In the genomic region with DNA sequence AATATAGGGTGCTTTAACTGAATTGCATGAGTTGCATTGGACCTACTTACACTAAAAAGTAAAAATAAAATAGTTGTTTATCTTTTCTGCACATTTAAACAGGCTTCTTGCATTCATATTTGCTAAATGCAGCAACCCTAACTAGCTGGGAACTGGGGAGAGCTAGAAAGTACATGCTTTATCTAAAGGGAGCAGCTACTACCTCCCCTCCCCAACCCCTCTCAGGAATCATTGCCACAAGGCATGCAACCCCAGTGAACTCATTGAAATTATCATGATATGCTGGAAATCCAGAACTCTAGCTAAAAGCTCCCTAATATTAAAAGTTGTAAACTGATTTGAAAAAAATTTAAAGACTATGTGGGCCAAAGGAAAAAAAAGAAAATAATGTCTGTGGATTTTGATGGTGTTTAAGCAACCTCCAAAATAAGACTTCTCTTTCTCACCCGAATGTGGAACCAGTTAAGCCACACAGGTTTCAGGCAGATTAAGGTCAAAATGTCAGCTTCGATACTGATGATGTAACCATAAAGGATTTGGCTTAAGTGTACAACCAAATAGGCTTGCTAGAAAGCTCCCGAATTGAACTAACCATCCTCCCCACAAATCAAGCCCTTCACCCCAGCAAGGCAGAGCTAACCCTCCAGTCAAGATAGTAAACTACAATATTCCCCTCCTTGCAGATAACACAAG, we compare ENCODE assay signal across 19 cellular contexts. TPM values are rescaled to one million over a fixed set of nuclear protein-coding genes. Genes with fewer than 3 reads are reported as not detected.
A peak's percentile ranks its signal among the peaks of the same experiment; 100 is the strongest.
DNase-seq lines count a peak whose midpoint lies in the region; ATAC-seq, FAIRE-seq and TF ChIP-seq lines count a peak whose summit lies in the region.
"Had no signal": no experiment of that assay in that cellular context is flagged by ENCODE, and none has a peak within 500 bp of the region (broad histone marks: within the 10 kb centered on the region; RNA-seq: fewer than 3 reads in every experiment).

No MANE protein-coding gene starts in this region.

- H3K4me3 ChIP-seq in GM12878 (no peak overlapping the region), left ventricle myocardium inferior (no peak overlapping the region)
- H3K4me3 ChIP-seq: PC-9, SK-N-MC had no signal

- H3K36me3 Mint-ChIP-seq in activated CD8-positive, alpha-beta T cell treated with anti-CD3 and anti-CD28 coated beads for 36 hours (ENCODE audit: low read depth) = no peaks in the 10 kb centered on the region

- BruUV-seq in GM12878 (replicated peaks; lab: Mats Ljungman, UMichigan) = no TSS peak

- POLR2A ChIA-PET in GM12878 (lab: Charles Lee) = no interaction called here
- POLR2A ChIA-PET in activated CD8-positive, alpha-beta T cell treated with anti-CD3 and anti-CD28 coated beads for 36 hours (lab: Charles Lee) = no interaction called here

- RAD21 ChIA-PET in GM12878 (lab: Charles Lee; ENCODE audit: unreplicated experiment) = interaction anchor here (1.1 to 1.7 kb wide), 4 partner anchors 72 to 563 kb away, joined by 3 to 6 read pairs (median 6); no protein-coding TSS in a partner anchor

- no peak for TF ChIP-seq EP300 in GM12878 (IDR thresholded peaks at IDR 0.05; ENCODE audit: borderline replicate concordance in 1 of 2, control insufficient read depth in 1 of 2, low read depth in 2 of 2, low read length in 2 of 2)

- TF ChIP-seq CTCF in GM12878 (IDR thresholded peaks at IDR 0.05 in 2 of 3, conservative IDR thresholded peaks at IDR 0.05 in 1 of 3; ENCODE audit: control insufficient read depth in 2 of 3, extremely low read depth in 1 of 3, insufficient read depth in 1 of 3, low read depth in 3 of 3, low read length in 3 of 3) (no peak), left ventricle myocardium inferior (IDR thresholded peaks at IDR 0.05; ENCODE audit: borderline replicate concordance) (no peak)
- TF ChIP-seq CTCF in activated CD8-positive, alpha-beta T cell treated with anti-CD3 and anti-CD28 coated beads for 36 hours (IDR thresholded peaks at IDR 0.05) = no peak

- H3K9ac ChIP-seq in GM12878 (ENCODE audit: control insufficient read depth, insufficient read depth, low read length) = no peak overlapping the region

- H3K36me3 ChIP-seq in GM12878 (ENCODE audit: control insufficient read depth in 2 of 2, insufficient read depth in 2 of 2, low read length in 1 of 2) (no peaks in the 10 kb centered on the region), left ventricle myocardium inferior (no peaks in the 10 kb centered on the region)

- no peak overlapping the region for H3K27ac Mint-ChIP-seq in activated CD8-positive, alpha-beta T cell treated with anti-CD3 and anti-CD28 coated beads for 36 hours
- H3K27ac Mint-ChIP-seq: T-helper 1 cell treated with Interleukin-12 subunit alpha and Interleukin-12 subunit beta and Interleukin-4 antibody, amounts not matched to agents 30 μg/mL and 1 μg/mL, for 36 hours had no signal

- CTCF ChIA-PET in GM12878 (lab: Yijun Ruan, JAX) = interaction anchor here (0.6 to 2.0 kb wide), 7 partner anchors 12 to 563 kb away, joined by 3 to 6 read pairs (median 5); a partner anchor contains a TSS
- CTCF ChIA-PET in activated CD8-positive, alpha-beta T cell treated with anti-CD3 and anti-CD28 coated beads for 36 hours (lab: Charles Lee) = interaction anchor here (0.8 to 1.5 kb wide), 7 partner anchors 9 to 563 kb away, joined by 3 to 4 read pairs (median 3); a partner anchor contains a TSS

- H3K4me1 ChIP-seq in GM12878 (ENCODE audit: control insufficient read depth, insufficient read depth, low read length) (peaks cover under 1% of the 10 kb centered on the region; the same call in 1 of the 2 replicates), left ventricle myocardium inferior (peaks cover 18% of the 10 kb centered on the region)

- in situ Hi-C loops in GM12878 (cut with MboI) = loop anchor here (5.0 to 10.0 kb wide), 2 partner anchors 563 to 715 kb away; no protein-coding TSS in a partner anchor

- DNase-seq in NOMO-1 treated with DMSO at 0.1 percent for 48 hours (lab: John Stamatoyannopoulos, UW; ENCODE audit: unreplicated experiment) (peak; percentile 73), GM12878 (ENCODE audit: low read depth, low spot score) (no peak), left ventricle myocardium inferior (no peak), NCI-H2171 (lab: John Stamatoyannopoulos, UW) (no peak), SW480 (ENCODE audit: low spot score) (no peak)
- DNase-seq in activated CD8-positive, alpha-beta T cell treated with anti-CD3 and anti-CD28 coated beads for 36 hours = no peak
- DNase-seq: AML-193, DMS79, HCEC 1CT, KG1, NCI-H1105 treated with DMSO at 0.1 percent for 48 hours, NCI-H187 treated with DMSO at 0.1 percent for 48 hours, NCI-H774, PC-9 had no signal

- no peak overlapping the region for H3K4me2 ChIP-seq in GM12878 (ENCODE audit: control insufficient read depth, insufficient read depth)
- H3K4me2 ChIP-seq: PC-9 had no signal

- H3K27me3 Mint-ChIP-seq in activated CD8-positive, alpha-beta T cell treated with anti-CD3 and anti-CD28 coated beads for 36 hours = no peaks in the 10 kb centered on the region

- H3K4me3 Mint-ChIP-seq in activated CD8-positive, alpha-beta T cell treated with anti-CD3 and anti-CD28 coated beads for 36 hours = no peak overlapping the region
- H3K4me3 Mint-ChIP-seq: T-helper 1 cell treated with Interleukin-12 subunit alpha and Interleukin-12 subunit beta and Interleukin-4 antibody, amounts not matched to agents 30 μg/mL and 1 μg/mL, for 36 hours had no signal

- H3K27me3 ChIP-seq in GM12878 (replicated peaks in 1 of 2; ENCODE audit: control insufficient read depth in 2 of 2, insufficient read depth in 2 of 2, low read length in 1 of 2) (no peaks in the 10 kb centered on the region), left ventricle myocardium inferior (ENCODE audit: low read depth) (no peaks in the 10 kb centered on the region)

- no peaks in the 10 kb centered on the region for H4K20me1 ChIP-seq in GM12878 (ENCODE audit: control insufficient read depth, insufficient read depth)

- peak; percentile 74 for FAIRE-seq in GM12878 (lab: Jason Lieb, UNC)
- FAIRE-seq: G401.6 had no signal

- SMC1A ChIA-PET in GM12878 (lab: Charles Lee; ENCODE audit: uncharacterized antibody, unreplicated experiment) = interaction anchor here (0.7 to 8.1 kb wide), 10 partner anchors 10 to 566 kb away, joined by 3 to 93 read pairs (median 4); no protein-coding TSS in a partner anchor

- TF ChIP-seq POLR2A in GM12878 (IDR thresholded peaks at IDR 0.05; ENCODE audit: low read depth, low read length) = no peak

- no peaks in the 10 kb centered on the region for H3K9me3 ChIP-seq in GM12878 (replicated peaks; ENCODE audit: control insufficient read depth, insufficient read depth, low read length)
- H3K9me3 ChIP-seq in left ventricle myocardium inferior (replicated peaks) = no peaks in the 10 kb centered on the region

- H2AFZ ChIP-seq in GM12878 (ENCODE audit: control insufficient read depth, low read depth, low read length) = no peak overlapping the region
- H2AFZ ChIP-seq: PC-9 had no signal

- intact Hi-C loops in GM12878 (cut with micrococcal nuclease; ENCODE audit: unreplicated experiment) = loop anchor here (5.0 to 10.0 kb wide), 5 partner anchors 168 to 1415 kb away; a partner anchor contains a TSS
- intact Hi-C loops in left ventricle myocardium inferior (cut with micrococcal nuclease) = loop anchor here (10.0 kb wide), 1 partner anchor 565 kb away; no protein-coding TSS in a partner anchor
- intact Hi-C loops in activated CD8-positive, alpha-beta T cell treated with anti-CD3 and anti-CD28 coated beads for 36 hours (cut with micrococcal nuclease) = loop anchor here (5.0 kb wide), 3 partner anchors 423 to 1313 kb away; no protein-coding TSS in a partner anchor

- peaks cover 4% of the 10 kb centered on the region for H3K4me1 Mint-ChIP-seq in activated CD8-positive, alpha-beta T cell treated with anti-CD3 and anti-CD28 coated beads for 36 hours (ENCODE audit: low read depth)

- no peak for TF ChIP-seq RAD21 in GM12878 (IDR thresholded peaks at IDR 0.05; ENCODE audit: insufficient read depth, low read depth, low read length)

- no peaks in the 10 kb centered on the region for H3K79me2 ChIP-seq in GM12878 (ENCODE audit: control insufficient read depth, insufficient read depth, low read length)

- 35% methylated on average over 3 of the region's 3 CpGs for WGBS in GM12878 (ENCODE audit: insufficient coverage, insufficient replicate concordance, low lambda C conversion rate, missing lambda C conversion rate)

- H3K9me3 Mint-ChIP-seq in activated CD8-positive, alpha-beta T cell treated with anti-CD3 and anti-CD28 coated beads for 36 hours = no peaks in the 10 kb centered on the region
- H3K9me3 Mint-ChIP-seq: T-helper 1 cell treated with Interleukin-12 subunit alpha and Interleukin-12 subunit beta and Interleukin-4 antibody, amounts not matched to agents 30 μg/mL and 1 μg/mL, for 36 hours had no signal

- ATAC-seq in GM18868 (IDR thresholded peaks at IDR 0.05; ENCODE audit: unreplicated experiment) (peak; percentile 45), HG03442 (IDR thresholded peaks at IDR 0.05; ENCODE audit: unreplicated experiment) (peak; percentile 40), GM12878 (peak; percentile 65)
- no peak for ATAC-seq in activated CD8-positive, alpha-beta T cell treated with anti-CD3 and anti-CD28 coated beads for 36 hours

- no peak overlapping the region for H3K27ac ChIP-seq in GM12878 (ENCODE audit: control insufficient read depth, insufficient read depth)
- H3K27ac ChIP-seq in left ventricle myocardium inferior (replicated peaks) = no peak overlapping the region
- H3K27ac ChIP-seq: PC-9, SK-N-MC had no signal

RNA-seq across cellular contexts. Expression of a gene that starts 13.7 kb away (rescaled TPM):
- 57.1 and 57.4 TPM in 2 replicates for total RNA-seq in GM12878 (2013; cell fraction: nucleolus; rRNA removed)
- total RNA-seq in GM12878 (2014; rRNA removed) = 10.8 and 14.5 TPM in 2 replicates
- total RNA-seq in GM12878 (2014; rRNA removed; fragmentation: Illumina TruSeq; extraction: Trizol) = 11.6 and 16.9 TPM in 2 replicates
- 8.6 and 11.1 TPM in 2 replicates for total RNA-seq in GM12878 (2021)
- polyA plus RNA-seq in GM12878 (2011; ENCODE audit: low read depth) = 4.0 TPM
- polyA plus RNA-seq in GM12878 (2011; rRNA removed) = 16.7 and 26.5 TPM in 2 replicates
- polyA plus RNA-seq in GM12878 (2011; cell fraction: cytosol; rRNA removed) = 6.8 and 7.1 TPM in 2 replicates
- polyA plus RNA-seq in GM12878 (2011; cell fraction: nucleus; rRNA removed) = 8.1 and 10.5 TPM in 2 replicates
- 8.7 and 11.3 TPM in 2 replicates for polyA plus RNA-seq in GM12878 (2012)
- polyA plus RNA-seq in GM12878 (2014; fragmentation: Illumina TruSeq; extraction: Trizol) = 12.6 and 16.6 TPM in 2 replicates
- 1 to 10 TPM; 4.4 to 6.3 TPM for polyA plus RNA-seq in GM12878 (2014; fragmentation: Nextera tagmentation; extraction: Ambion mirVana)
- polyA plus RNA-seq in GM12878 (2014; rRNA removed) = 5.8 and 9.0 TPM in 2 replicates
- polyA plus RNA-seq in GM12878 (2016; fragmentation: Nextera tagmentation; extraction: Ambion mirVana) = 10 to 100 TPM; 17.4 to 17.8 TPM
- polyA minus RNA-seq in GM12878 (2011; rRNA and poly(A)+ RNA removed) = 23.5 and 30.6 TPM in 2 replicates
- polyA minus RNA-seq in GM12878 (2011; cell fraction: cytosol; rRNA and poly(A)+ RNA removed) = 4.7 and 8.3 TPM in 2 replicates
- 16.4 and 21.6 TPM in 2 replicates for polyA minus RNA-seq in GM12878 (2011; cell fraction: nucleus; rRNA and poly(A)+ RNA removed)
- total RNA-seq in left ventricle myocardium inferior = 8.6 TPM
- 10 to 100 TPM; 31.9 to 34.8 TPM for total RNA-seq in activated CD8-positive, alpha-beta T cell treated with anti-CD3 and anti-CD28 coated beads for 36 hours

RNA-seq across cellular contexts. Expression of a gene that starts 15.0 kb away (rescaled TPM):
- 11.8 and 11.9 TPM in 2 replicates for total RNA-seq in GM12878 (2013; cell fraction: nucleolus; rRNA removed)
- 1.6 and 3.0 TPM in 2 replicates for total RNA-seq in GM12878 (2014; rRNA removed)
- 1.9 and 2.7 TPM in 2 replicates for total RNA-seq in GM12878 (2014; rRNA removed; fragmentation: Illumina TruSeq; extraction: Trizol)
- 2.6 TPM in 2 replicates for total RNA-seq in GM12878 (2021)
- 0.68 TPM for polyA plus RNA-seq in GM12878 (2011; ENCODE audit: low read depth)
- polyA plus RNA-seq in GM12878 (2011; rRNA removed) = 1.7 and 2.2 TPM in 2 replicates
- 0.43 and 0.66 TPM in 2 replicates for polyA plus RNA-seq in GM12878 (2011; cell fraction: cytosol; rRNA removed)
- 0.78 and 0.91 TPM in 2 replicates for polyA plus RNA-seq in GM12878 (2011; cell fraction: nucleus; rRNA removed)
- 1.5 and 1.6 TPM in 2 replicates for polyA plus RNA-seq in GM12878 (2012)
- polyA plus RNA-seq in GM12878 (2014; fragmentation: Illumina TruSeq; extraction: Trizol) = 1.8 and 1.9 TPM in 2 replicates
- 1 to 10 TPM in 1 of 2 experiments, under 1 TPM in 1; 0.90 to 1.1 TPM for polyA plus RNA-seq in GM12878 (2014; fragmentation: Nextera tagmentation; extraction: Ambion mirVana)
- polyA plus RNA-seq in GM12878 (2014; rRNA removed) = 1.3 and 1.4 TPM in 2 replicates
- polyA plus RNA-seq in GM12878 (2016; fragmentation: Nextera tagmentation; extraction: Ambion mirVana) = 1 to 10 TPM; 2.3 to 2.9 TPM
- 1.4 and 1.9 TPM in 2 replicates for polyA minus RNA-seq in GM12878 (2011; rRNA and poly(A)+ RNA removed)
- 0.62 TPM in 1 of 2 replicates, not detected in the other for polyA minus RNA-seq in GM12878 (2011; cell fraction: cytosol; rRNA and poly(A)+ RNA removed)
- 2.7 and 4.2 TPM in 2 replicates for polyA minus RNA-seq in GM12878 (2011; cell fraction: nucleus; rRNA and poly(A)+ RNA removed)
- 2.1 TPM for total RNA-seq in left ventricle myocardium inferior
- 1 to 10 TPM; 5.9 to 6.4 TPM for total RNA-seq in activated CD8-positive, alpha-beta T cell treated with anti-CD3 and anti-CD28 coated beads for 36 hours
